1 cellular context compared by ENCODE assay signal in genomic region chr19:18571564-18572344, GRCh38.
TF ChIP-seq lines count a peak whose summit lies in the region.

Gene UBA52 (plus strand): TSS chr19:18571857. CDS start chr19:18573301, 1,444 bp downstream.

TF ChIP-seq in HEK293, 187 proteins besides CTCF, POLR2A, EP300 and RAD21 (continued from another document):
- TF ChIP-seq ZNF768 (tag by site-specific recombination; IDR thresholded peaks at IDR 0.05) = no peak
- TF ChIP-seq HOXC10 (CRISPR knock-in tag; IDR thresholded peaks at IDR 0.05) = peak; percentile 90; the same call in 1 of the 2 replicates
- TF ChIP-seq AEBP2 (tag by site-specific recombination; IDR thresholded peaks at IDR 0.05; ENCODE audit: borderline replicate concordance) = no peak
- no peak for TF ChIP-seq ZNF391 (tag by site-specific recombination; IDR thresholded peaks at IDR 0.05; ENCODE audit: borderline replicate concordance, low read depth)
- TF ChIP-seq ZNF214 (tag by site-specific recombination; IDR thresholded peaks at IDR 0.05; ENCODE audit: borderline replicate concordance) = no peak
- TF ChIP-seq KLF17 (tag by site-specific recombination; IDR thresholded peaks at IDR 0.05) = peak; percentile 96
- TF ChIP-seq ZNF600 (tag by site-specific recombination; IDR thresholded peaks at IDR 0.05) = no peak
- TF ChIP-seq ZBTB48 (tag by site-specific recombination; IDR thresholded peaks at IDR 0.05) = no peak
- TF ChIP-seq PRDM4 (tag by site-specific recombination; IDR thresholded peaks at IDR 0.05) = no peak
- TF ChIP-seq ZNF121 (tag by site-specific recombination; IDR thresholded peaks at IDR 0.05) = no peak
- TF ChIP-seq ZNF280D (tag by site-specific recombination; IDR thresholded peaks at IDR 0.05) = no peak
- no peak for TF ChIP-seq ZNF548 (tag by site-specific recombination; IDR thresholded peaks at IDR 0.05)
- TF ChIP-seq ZNF692 (tag by site-specific recombination; IDR thresholded peaks at IDR 0.05) = peak; percentile 98
- TF ChIP-seq ZBTB26 (tag by site-specific recombination; optimal IDR thresholded peaks at IDR 0.05) = peak; percentile 79
- TF ChIP-seq TRIM28 (IDR thresholded peaks at IDR 0.05; ENCODE audit: borderline replicate concordance, low read length) = no peak
- TF ChIP-seq OVOL3 (tag by site-specific recombination; IDR thresholded peaks at IDR 0.05) = no peak
- peak; percentile 99 for TF ChIP-seq KLF7 (tag by site-specific recombination; IDR thresholded peaks at IDR 0.05; ENCODE audit: borderline replicate concordance)
- no peak for TF ChIP-seq ZSCAN4 (tag by site-specific recombination; IDR thresholded peaks at IDR 0.05)
- no peak for TF ChIP-seq ZNF596 (tag by site-specific recombination; IDR thresholded peaks at IDR 0.05)
- no peak for TF ChIP-seq ZNF488 (tag by site-specific recombination; IDR thresholded peaks at IDR 0.05)
- TF ChIP-seq ZNF677 (tag by site-specific recombination; IDR thresholded peaks at IDR 0.05) = no peak
- TF ChIP-seq ZNF704 (tag by site-specific recombination; IDR thresholded peaks at IDR 0.05) = no peak
- TF ChIP-seq KLF9 (tag by site-specific recombination; IDR thresholded peaks at IDR 0.05; ENCODE audit: low read depth) = peak; percentile 89
- no peak for TF ChIP-seq ZNF37A (tag by site-specific recombination; IDR thresholded peaks at IDR 0.05)
- no peak for TF ChIP-seq FEZF1 (tag by site-specific recombination; IDR thresholded peaks at IDR 0.05)
- TF ChIP-seq ZNF549 (tag by site-specific recombination; IDR thresholded peaks at IDR 0.05) = no peak
- no peak for TF ChIP-seq ZNF19 (tag by site-specific recombination; IDR thresholded peaks at IDR 0.05; ENCODE audit: low read depth)
- no peak for TF ChIP-seq ZNF560 (tag by site-specific recombination; IDR thresholded peaks at IDR 0.05; ENCODE audit: borderline replicate concordance)
- no peak for TF ChIP-seq ZNF341 (tag by site-specific recombination; IDR thresholded peaks at IDR 0.05; ENCODE audit: low read depth)
- TF ChIP-seq ZNF626 (tag by site-specific recombination; IDR thresholded peaks at IDR 0.05) = no peak
- TF ChIP-seq ZNF16 (tag by site-specific recombination; IDR thresholded peaks at IDR 0.05; ENCODE audit: low read depth) = no peak
- TF ChIP-seq ZNF157 (tag by site-specific recombination; IDR thresholded peaks at IDR 0.05) = no peak
- no peak for TF ChIP-seq GLI4 (tag by site-specific recombination; IDR thresholded peaks at IDR 0.05)
- peak; percentile 46; the same call in 1 of the 2 replicates for TF ChIP-seq GLIS1 (tag by site-specific recombination; IDR thresholded peaks at IDR 0.05)
- no peak for TF ChIP-seq ZNF792 (tag by site-specific recombination; IDR thresholded peaks at IDR 0.05)
TF ChIP-seq in HEK293: peak in this region for 55.
